In genomic region chr15:101167791-101168462, GRCh38 we compare ENCODE assay signal across 8 cellular contexts.
DNase-seq lines count a peak whose midpoint lies in the region; ATAC-seq and TF ChIP-seq lines count a peak whose summit lies in the region.

No MANE protein-coding gene starts in this region.

- no peak for TF ChIP-seq CTCF in foreskin fibroblast (IDR thresholded peaks at IDR 0.05; ENCODE audit: low read depth, low read length)

- H3K27ac Mint-ChIP-seq in activated T-cell treated with anti-CD3 and anti-CD28 coated beads, Interleukin-2, amount 50 U/mL, for 24 hours = peak overlapping the region; percentile 93

- DNase-seq in GM19238 (ENCODE audit: insufficient read length, low spot score) = peak; percentile 47
- peak; percentile 98 for DNase-seq in NCI-H226
- peak; percentile 54 for DNase-seq in activated T-cell treated with anti-CD3 and anti-CD28 coated beads, Interleukin-2, amount 50 U/mL, for 24 hours
- peak; percentile 66 to 70 for DNase-seq in foreskin fibroblast
- DNase-seq in pons (ENCODE audit: low spot score) = peak; percentile 46
- DNase-seq in SHP77 treated with DMSO at 0.1 percent for 48 hours (lab: John Stamatoyannopoulos, UW) = no peak
- no peak for DNase-seq in DMS 273 (lab: John Stamatoyannopoulos, UW; ENCODE audit: unreplicated experiment)

- H3K4me1 Mint-ChIP-seq in activated T-cell treated with anti-CD3 and anti-CD28 coated beads, Interleukin-2, amount 50 U/mL, for 24 hours (ENCODE audit: low read depth) = peaks cover 39% of the 10 kb centered on the region

- no peaks in the 10 kb centered on the region for H3K27me3 Mint-ChIP-seq in activated T-cell treated with anti-CD3 and anti-CD28 coated beads, Interleukin-2, amount 50 U/mL, for 24 hours

- no peak overlapping the region for H3K4me3 ChIP-seq in foreskin fibroblast (ENCODE audit: low read depth in 1 of 2, low read length in 2 of 2)

- H3K9me3 Mint-ChIP-seq in activated T-cell treated with anti-CD3 and anti-CD28 coated beads, Interleukin-2, amount 50 U/mL, for 24 hours = peaks cover 30% of the 10 kb centered on the region

- peak overlapping the region; percentile 51 for H3K4me3 Mint-ChIP-seq in activated T-cell treated with anti-CD3 and anti-CD28 coated beads, Interleukin-2, amount 50 U/mL, for 24 hours

- ATAC-seq in GM19467 (IDR thresholded peaks at IDR 0.05; ENCODE audit: unreplicated experiment) = no peak

- H3K36me3 Mint-ChIP-seq in activated T-cell treated with anti-CD3 and anti-CD28 coated beads, Interleukin-2, amount 50 U/mL, for 24 hours (ENCODE audit: low read depth) = peaks cover 16% of the 10 kb centered on the region

Comparison
In these comparisons a context has a peak if more than half of its experiments do, and no peak if none do; other contexts are left out.
1. DNase-seq: peak in GM19238 (single experiment), NCI-H226 (single experiment), activated T-cell treated with anti-CD3 and anti-CD28 coated beads, Interleukin-2, amount 50 U/mL, for 24 hours (single experiment), foreskin fibroblast (2 of 2) and pons (single experiment); none in SHP77 treated with DMSO at 0.1 percent for 48 hours (single experiment) and DMS 273 (single experiment).